23 cellular contexts compared by ENCODE assay signal in genomic region chr17:63692195-63692816, GRCh38. TPM values are rescaled to one million over a fixed set of nuclear protein-coding genes. Genes with fewer than 3 reads are reported as not detected.
A peak's percentile ranks its signal among the peaks of the same experiment; 100 is the strongest.
DNase-seq lines count a peak whose midpoint lies in the region; ATAC-seq and TF ChIP-seq lines count a peak whose summit lies in the region.
"Had no signal": no experiment of that assay in that cellular context is flagged by ENCODE, and none has a peak within 500 bp of the region (broad histone marks: within the 10 kb centered on the region; RNA-seq: fewer than 3 reads in every experiment).

No MANE protein-coding gene starts in this region.

- no peak overlapping the region for H3K18ac ChIP-seq in neuronal stem cell (ENCODE audit: low read length)

- H3K4me3 Mint-ChIP-seq in activated T-helper 2 cell treated with anti-CD3 and anti-CD28 coated beads, Interferon-gamma antibody, Interleukin-2, Interleukin-4, amounts not matched to agents 10 μg/mL and 5 μg/mL and 100 μg/mL, durations not matched to agents 14 hours and 24 hours and 36 hours (ENCODE audit: low read depth) = no peak overlapping the region
- H3K4me3 Mint-ChIP-seq: stimulated activated naive CD8-positive, alpha-beta T cell treated with anti-CD3 and anti-CD28 coated beads, Interleukin-15, amount 100 ng/mL, for 72 hours had no signal

- H3K23ac ChIP-seq in neuronal stem cell (ENCODE audit: low read depth, low read length, poor library complexity) = no peak overlapping the region

- H3K9me3 Mint-ChIP-seq in activated T-helper 2 cell treated with anti-CD3 and anti-CD28 coated beads, Interferon-gamma antibody, Interleukin-2, Interleukin-4, amounts not matched to agents 10 μg/mL and 5 μg/mL and 100 μg/mL, durations not matched to agents 14 hours and 24 hours and 36 hours = no peaks in the 10 kb centered on the region
- H3K9me3 Mint-ChIP-seq: stimulated activated naive CD8-positive, alpha-beta T cell treated with anti-CD3 and anti-CD28 coated beads, Interleukin-15, amount 100 ng/mL, for 72 hours had no signal

- H2BK5ac ChIP-seq in neuronal stem cell (ENCODE audit: low read length) = no peak overlapping the region

- H3K27ac Mint-ChIP-seq in activated T-helper 2 cell treated with anti-CD3 and anti-CD28 coated beads, Interferon-gamma antibody, Interleukin-2, Interleukin-4, amounts not matched to agents 10 μg/mL and 5 μg/mL and 100 μg/mL, durations not matched to agents 14 hours and 24 hours and 36 hours = peak overlapping the region; percentile 36

- H3K4me1 Mint-ChIP-seq in activated T-helper 2 cell treated with anti-CD3 and anti-CD28 coated beads, Interferon-gamma antibody, Interleukin-2, Interleukin-4, amounts not matched to agents 10 μg/mL and 5 μg/mL and 100 μg/mL, durations not matched to agents 14 hours and 24 hours and 36 hours (ENCODE audit: low read depth) = peaks cover 24% of the 10 kb centered on the region

- H3K36me3 Mint-ChIP-seq in activated T-helper 2 cell treated with anti-CD3 and anti-CD28 coated beads, Interferon-gamma antibody, Interleukin-2, Interleukin-4, amounts not matched to agents 10 μg/mL and 5 μg/mL and 100 μg/mL, durations not matched to agents 14 hours and 24 hours and 36 hours (ENCODE audit: low read depth) = peaks cover 49% of the 10 kb centered on the region

- H4K91ac ChIP-seq in neuronal stem cell (ENCODE audit: low read depth, low read length, poor library complexity) = no peak overlapping the region

- peak; percentile 32; the same call in 1 of the 2 replicates for TF ChIP-seq CTCF in HEK293 (tag by site-specific recombination; IDR thresholded peaks at IDR 0.05)

- no peak overlapping the region for H2AFZ ChIP-seq in neuronal stem cell (ENCODE audit: low read length)
- H2AFZ ChIP-seq: parathyroid adenoma had no signal

- CTCF ChIA-PET in HEK293 (lab: Yijun Ruan, JAX) = interaction anchor here (0.7 to 1.4 kb wide), 3 partner anchors 80 to 165 kb away, joined by 3 to 4 read pairs (median 3); no protein-coding TSS in a partner anchor

- no peaks in the 10 kb centered on the region for H3K79me1 ChIP-seq in neuronal stem cell (ENCODE audit: low read depth, low read length)

- no peak overlapping the region for H2BK15ac ChIP-seq in neuronal stem cell (ENCODE audit: low read length)

- H3K9me3 ChIP-seq in HEK293 (ENCODE audit: control insufficient read depth, insufficient read depth, low read depth, low read length) (no peaks in the 10 kb centered on the region), neuronal stem cell (replicated peaks in 1 of 2; ENCODE audit: control insufficient read depth in 2 of 2, insufficient read depth in 1 of 2, low read depth in 1 of 2, low read length in 2 of 2) (no peaks in the 10 kb centered on the region)
- H3K9me3 ChIP-seq: BLaER1, lower lobe of right lung had no signal

- no peak for ATAC-seq in HG03097 (IDR thresholded peaks at IDR 0.05; ENCODE audit: low FRiP score, unreplicated experiment)
- ATAC-seq: lower lobe of right lung; stimulated activated naive CD8-positive, alpha-beta T cell treated with anti-CD3 and anti-CD28 coated beads, Interleukin-15, amount 100 ng/mL, for 72 hours had no signal

- H3K27me3 ChIP-seq in neuronal stem cell (ENCODE audit: control insufficient read depth in 3 of 3, insufficient read depth in 3 of 3, low read depth in 1 of 3, low read length in 3 of 3) = no peaks in the 10 kb centered on the region
- H3K27me3 ChIP-seq: BLaER1, cardiac muscle cell had no signal

- H2BK120ac ChIP-seq in neuronal stem cell (ENCODE audit: low read depth, low read length) = no peak overlapping the region

- H3K4me2 ChIP-seq in neuronal stem cell (ENCODE audit: insufficient read depth, low read length, poor library complexity, severe bottlenecking) = no peak overlapping the region
- H3K4me2 ChIP-seq: BLaER1 had no signal

- H3K4me3 ChIP-seq in HEK293 (ENCODE audit: low read depth, low read length) (no peak overlapping the region), neuronal stem cell (ENCODE audit: low read length in 2 of 2) (no peak overlapping the region)
- H3K4me3 ChIP-seq: BLaER1, cardiac muscle cell, lower lobe of right lung had no signal

- H3K27ac ChIP-seq in HEK293 (ENCODE audit: extremely low read depth, low read depth, low read length) (no peak overlapping the region), neuronal stem cell (replicated peaks; ENCODE audit: low read length) (no peak overlapping the region)
- H3K27ac ChIP-seq: BLaER1, cardiac muscle cell, lower lobe of right lung, parathyroid adenoma had no signal

- H3K4ac ChIP-seq in neuronal stem cell (ENCODE audit: low read length) = no peak overlapping the region

- no peaks in the 10 kb centered on the region for H3K4me1 ChIP-seq in HEK293 (ENCODE audit: control insufficient read depth, insufficient read depth, low read length)
- peaks cover under 1 to 5% of the 10 kb centered on the region in 2 donors for H3K4me1 ChIP-seq in neuronal stem cell (ENCODE audit: control insufficient read depth in 2 of 2, insufficient read depth in 1 of 2, low read depth in 1 of 2, low read length in 2 of 2)
- H3K4me1 ChIP-seq: parathyroid adenoma had no signal

- no peak overlapping the region for H3K14ac ChIP-seq in neuronal stem cell (ENCODE audit: low read length)

- H3K36me3 ChIP-seq in HEK293 (ENCODE audit: control insufficient read depth in 2 of 2, insufficient read depth in 1 of 2, low read length in 2 of 2) (peaks cover 9 to 84% of the 10 kb centered on the region in 2 experiments), neuronal stem cell (replicated peaks in 1 of 2; ENCODE audit: control insufficient read depth in 2 of 2, insufficient read depth in 2 of 2, low read length in 2 of 2) (peaks cover 40 to 93% of the 10 kb centered on the region in 2 donors)

- H2AK5ac ChIP-seq in neuronal stem cell (ENCODE audit: low read depth, low read length) = no peak overlapping the region

- POLR2A ChIA-PET in HEK293 (lab: Yijun Ruan, JAX) = no interaction called here

- DNase-seq in SIG-M5 treated with dmso at 0.1 percent for 504 hours (lab: John Stamatoyannopoulos, UW; ENCODE audit: unreplicated experiment) (peak; percentile 18), SIG-M5 (lab: John Stamatoyannopoulos, UW) (no peak), neuronal stem cell (ENCODE audit: low spot score) (no peak), cardiac septum (ENCODE audit: low spot score) (no peak)
- DNase-seq in activated T-helper 2 cell treated with anti-CD3 and anti-CD28 coated beads, Interferon-gamma antibody, Interleukin-2, Interleukin-4, amounts not matched to agents 10 μg/mL and 5 μg/mL and 100 μg/mL, durations not matched to agents 14 hours and 24 hours and 36 hours (ENCODE audit: low spot score) = no peak
- DNase-seq in stimulated activated naive CD4-positive, alpha-beta T cell (lab: John Stamatoyannopoulos, UW) = no peak
- DNase-seq: activated CD4-positive, alpha-beta T cell treated with anti-CD3 and anti-CD28 coated beads, Interleukin-2, amount 50 U/mL, for 48 hours; activated T-cell treated with anti-CD3 and anti-CD28 coated beads, Interleukin-2, amount 50 U/mL, for 48 hours; amniotic stem cell; foreskin melanocyte; hypothalamus; lower lobe of right lung; NCI-H1105; Right ventricle myocardium superior; stimulated activated CD4-positive, alpha-beta T cell treated with anti-CD3 and anti-CD28 coated beads, Interleukin-1b, Interleukin-23, amount 100 ng/mL, for 48 hours; stimulated activated naive CD8-positive, alpha-beta T cell treated with anti-CD3 and anti-CD28 coated beads, Interleukin-15, amount 100 ng/mL, for 72 hours; T-helper 2 cell; trophoblast cell had no signal

- H2BK12ac ChIP-seq in neuronal stem cell (ENCODE audit: low read length) = no peak overlapping the region

- no peaks in the 10 kb centered on the region for H3K27me3 Mint-ChIP-seq in activated T-helper 2 cell treated with anti-CD3 and anti-CD28 coated beads, Interferon-gamma antibody, Interleukin-2, Interleukin-4, amounts not matched to agents 10 μg/mL and 5 μg/mL and 100 μg/mL, durations not matched to agents 14 hours and 24 hours and 36 hours (ENCODE audit: low read depth)
- H3K27me3 Mint-ChIP-seq: stimulated activated naive CD8-positive, alpha-beta T cell treated with anti-CD3 and anti-CD28 coated beads, Interleukin-15, amount 100 ng/mL, for 72 hours had no signal

- intact Hi-C loops in activated T-helper 2 cell treated with anti-CD3 and anti-CD28 coated beads, Interferon-gamma antibody, Interleukin-2, Interleukin-4, amounts not matched to agents 10 μg/mL and 5 μg/mL and 100 μg/mL, durations not matched to agents 14 hours and 24 hours and 36 hours (cut with micrococcal nuclease) = no loop called here
- intact Hi-C loops in cardiac septum (cut with DNase I) = no loop called here

- peak overlapping the region; percentile 24 for H3K9ac ChIP-seq in neuronal stem cell (ENCODE audit: low read depth, low read length, poor library complexity)
- H3K9ac ChIP-seq: BLaER1, parathyroid adenoma had no signal

- WGBS in neuronal stem cell (ENCODE audit: extremely low coverage in 2 of 2, insufficient read length in 2 of 2, insufficient replicate concordance in 1 of 2), 2 donors = no CpG with 5 or more reads among the region's 11 CpGs

- H4K8ac ChIP-seq in neuronal stem cell (ENCODE audit: low read depth, low read length) = no peak overlapping the region

TF ChIP-seq in HEK293, 187 proteins besides CTCF, POLR2A, EP300 and RAD21 (continues in another document):
- TF ChIP-seq GLI4 (tag by site-specific recombination; IDR thresholded peaks at IDR 0.05) (no peak), KLF7 (tag by site-specific recombination; IDR thresholded peaks at IDR 0.05; ENCODE audit: borderline replicate concordance) (no peak), ZNF521 (tag by site-specific recombination; IDR thresholded peaks at IDR 0.05) (no peak), ZNF704 (tag by site-specific recombination; IDR thresholded peaks at IDR 0.05) (no peak)

RNA-seq across cellular contexts. Expression of gene LIMD2, which starts 7.6 kb away (rescaled TPM):
- 178 and 182 TPM in 2 replicates for total RNA-seq in activated T-helper 2 cell treated with anti-CD3 and anti-CD28 coated beads, Interferon-gamma antibody, Interleukin-2, Interleukin-4, amounts not matched to agents 10 μg/mL and 5 μg/mL and 100 μg/mL, durations not matched to agents 14 hours and 24 hours and 36 hours
- polyA plus RNA-seq in neuronal stem cell (2013, experiment 1 of 2) = 40.9 TPM
- 39.3 TPM for polyA plus RNA-seq in neuronal stem cell (2013, experiment 2 of 2)
- 7.5 TPM for total RNA-seq in cardiac septum

RNA-seq across cellular contexts. Expression of gene STRADA, which starts 49.3 kb away (rescaled TPM):
- total RNA-seq in activated T-helper 2 cell treated with anti-CD3 and anti-CD28 coated beads, Interferon-gamma antibody, Interleukin-2, Interleukin-4, amounts not matched to agents 10 μg/mL and 5 μg/mL and 100 μg/mL, durations not matched to agents 14 hours and 24 hours and 36 hours = 54.0 and 57.4 TPM in 2 replicates
- 31.4 TPM for polyA plus RNA-seq in neuronal stem cell (2013, experiment 1 of 2)
- 29.7 TPM for polyA plus RNA-seq in neuronal stem cell (2013, experiment 2 of 2)
- 20.4 TPM for total RNA-seq in cardiac septum

Comparison
In these comparisons a context has a peak if more than half of its experiments do, and no peak if none do; other contexts are left out.
1. RNA of gene LIMD2, which starts 7.6 kb away (total RNA-seq): 178 to 182 TPM in activated T-helper 2 cell treated with anti-CD3 and anti-CD28 coated beads, Interferon-gamma antibody, Interleukin-2, Interleukin-4, amounts not matched to agents 10 μg/mL and 5 μg/mL and 100 μg/mL, durations not matched to agents 14 hours and 24 hours and 36 hours; 7.5 TPM in cardiac septum (single experiment); every median in the first group is over 10 times any median in the second.